ENCODE assay signal across 9 cellular contexts in the genomic region with DNA sequence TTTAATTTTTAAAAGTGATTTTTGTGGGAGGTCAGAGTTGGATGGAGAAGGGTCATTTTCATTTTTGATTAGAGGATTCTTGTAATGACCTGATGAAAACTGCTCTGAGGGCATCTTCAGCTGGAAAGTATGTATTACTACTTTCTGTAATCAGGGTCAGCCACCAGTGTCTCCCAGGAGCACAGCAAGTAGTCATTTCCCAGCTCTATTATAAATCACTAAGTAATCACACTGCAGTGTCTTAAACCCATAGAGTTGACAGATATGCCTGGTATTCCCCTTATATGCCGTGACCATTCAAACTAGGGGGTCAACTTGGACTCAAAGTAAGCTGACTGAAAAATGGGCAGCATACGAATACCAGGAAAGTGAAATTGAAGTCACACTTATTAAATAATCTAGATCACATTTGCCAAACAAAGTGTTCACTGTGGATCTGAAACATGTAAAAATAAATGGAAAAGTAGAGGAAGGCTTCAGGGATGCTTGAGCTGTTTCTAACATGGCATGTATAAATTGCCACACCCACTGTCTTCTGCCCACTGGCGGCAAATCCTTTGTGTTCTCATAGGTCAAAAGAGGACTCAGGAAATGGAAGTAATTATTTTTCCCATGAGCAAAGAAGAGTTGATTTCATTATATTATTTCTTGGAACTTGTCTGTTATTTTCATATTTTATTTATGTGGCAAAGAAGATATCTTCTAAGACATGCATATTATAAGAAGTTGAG.
A peak's percentile ranks its signal among the peaks of the same experiment; 100 is the strongest.
DNase-seq lines count a peak whose midpoint lies in the region; ATAC-seq and TF ChIP-seq lines count a peak whose summit lies in the region.
"Had no signal": no experiment of that assay in that cellular context is flagged by ENCODE, and none has a peak within 500 bp of the region (broad histone marks: within the 10 kb centered on the region; RNA-seq: fewer than 3 reads in every experiment).

No MANE protein-coding gene starts in this region.

- no peaks in the 10 kb centered on the region for H3K9me2 ChIP-seq in MM.1S (replicated peaks; ENCODE audit: insufficient read depth, low read length)

- H3F3A ChIP-seq in MM.1S (ENCODE audit: insufficient read depth, low read length), result peaks cover 5% of the 10 kb centered on the region; the same call in 1 of the 2 replicates

- H3K4me3 Mint-ChIP-seq in HFFc6, result no peak overlapping the region
- H3K4me3 Mint-ChIP-seq in activated T-helper 17 cell treated with anti-CD3 and anti-CD28 coated beads, Interleukin-2, amount 50 U/mL, for 72 hours, result peak overlapping the region; percentile 34

- H3K4me2 ChIP-seq in osteoblast (ENCODE audit: insufficient read depth, low read length), result peak overlapping the region; percentile 0
- H3K4me2 ChIP-seq in MM.1S (ENCODE audit: low read depth, low read length), result no peak overlapping the region

- no peaks in the 10 kb centered on the region for H3K9me3 Mint-ChIP-seq in HFFc6
- H3K9me3 Mint-ChIP-seq in activated T-helper 17 cell treated with anti-CD3 and anti-CD28 coated beads, Interleukin-2, amount 50 U/mL, for 72 hours, result no peaks in the 10 kb centered on the region

- H3K4me3 ChIP-seq in osteoblast (ENCODE audit: insufficient read depth, low read length), result no peak overlapping the region
- no peak overlapping the region for H3K4me3 ChIP-seq in colonic mucosa
- H3K4me3 ChIP-seq in MM.1S (ENCODE audit: low read length), result no peak overlapping the region
- H3K4me3 ChIP-seq in tibial nerve, result no peak overlapping the region

- peaks cover 24% of the 10 kb centered on the region for H4K20me1 ChIP-seq in osteoblast (ENCODE audit: insufficient read depth, low read length)
- 0 out of 2 replicates have a peak, but pooled peaks cover 11% of the 10 kb centered on the region for H4K20me1 ChIP-seq in MM.1S (ENCODE audit: insufficient read depth, low read length)

- H3K36me3 ChIP-seq in osteoblast (ENCODE audit: insufficient read depth, low read length) (peaks cover 12% of the 10 kb centered on the region), colonic mucosa (no peaks in the 10 kb centered on the region), MM.1S (replicated peaks; ENCODE audit: insufficient read depth, low read length) (no peaks in the 10 kb centered on the region), tibial nerve (peaks cover 0 to 22% (median 0%) of the 10 kb centered on the region in 3 donors)

- 35 to 37% methylated on average over 3 of the region's 3 CpGs for WGBS in tibial nerve, 2 donors

- peaks cover 46% of the 10 kb centered on the region for H3K36me3 Mint-ChIP-seq in HFFc6 (ENCODE audit: low read depth)
- H3K36me3 Mint-ChIP-seq in activated T-helper 17 cell treated with anti-CD3 and anti-CD28 coated beads, Interleukin-2, amount 50 U/mL, for 72 hours (ENCODE audit: low read depth), result peaks cover 84% of the 10 kb centered on the region

- H3K27me3 ChIP-seq in osteoblast (ENCODE audit: insufficient read depth, low read length), result no peaks in the 10 kb centered on the region
- no peaks in the 10 kb centered on the region for H3K27me3 ChIP-seq in colonic mucosa
- H3K27me3 ChIP-seq in MM.1S (replicated peaks; ENCODE audit: insufficient read depth, low read length), result no peaks in the 10 kb centered on the region
- no peaks in the 10 kb centered on the region for H3K27me3 ChIP-seq in tibial nerve

- H3K27me3 Mint-ChIP-seq in HFFc6 (ENCODE audit: insufficient read depth), result no peaks in the 10 kb centered on the region; the same call in none of the 2 replicates
- H3K27me3 Mint-ChIP-seq in activated T-helper 17 cell treated with anti-CD3 and anti-CD28 coated beads, Interleukin-2, amount 50 U/mL, for 72 hours, result no peaks in the 10 kb centered on the region

- H3K27ac ChIP-seq in osteoblast (ENCODE audit: low read depth, low read length) (peak overlapping the region; percentile 71), colonic mucosa (no peak overlapping the region), MM.1S (ENCODE audit: low read length) (no peak overlapping the region), tibial nerve (peak overlapping the region in 2 of 4 donors; percentile 43 to 44)

- TF ChIP-seq POLR2A in tibial nerve (IDR thresholded peaks at IDR 0.05), result no peak

- H2AFZ ChIP-seq in osteoblast (ENCODE audit: low read length), result no peak overlapping the region
- no peak overlapping the region for H2AFZ ChIP-seq in MM.1S (ENCODE audit: low read length)

- intact Hi-C loops in colonic mucosa (cut with DNase I), result no loop called here

- H3K9ac ChIP-seq in colonic mucosa (ENCODE audit: low read depth in 2 of 2, low read length in 2 of 2) (no peak overlapping the region), MM.1S (ENCODE audit: low read length) (no peak overlapping the region)

- DNase-seq in EH (ENCODE audit: low read depth) (peak; percentile 51), HFFc6 (no peak), osteoblast (ENCODE audit: insufficient read length, low spot score, missing footprints) (peak; percentile 6), NCI-H345 treated with DMSO at 0.1 percent for 48 hours (lab: John Stamatoyannopoulos, UW; ENCODE audit: unreplicated experiment) (no peak), colonic mucosa (no peak), MM.1S (no peak), tibial nerve (ENCODE audit: low spot score in 2 of 2) (no peak)
- DNase-seq: central memory CD4-positive, alpha-beta T cell had no signal

- H3K27ac Mint-ChIP-seq in HFFc6, result peak overlapping the region; percentile 75
- peak overlapping the region; percentile 59 for H3K27ac Mint-ChIP-seq in activated T-helper 17 cell treated with anti-CD3 and anti-CD28 coated beads, Interleukin-2, amount 50 U/mL, for 72 hours

- H3K4me1 ChIP-seq in osteoblast (ENCODE audit: insufficient read depth, low read length) (peaks cover 41% of the 10 kb centered on the region), colonic mucosa (no peaks in the 10 kb centered on the region), MM.1S (ENCODE audit: low read length) (0 out of 2 replicates have a peak, but pooled peaks cover 4% of the 10 kb centered on the region), tibial nerve (peaks cover 4 to 60% (median 20%) of the 10 kb centered on the region in 4 donors)

- ATAC-seq in activated T-helper 17 cell treated with anti-CD3 and anti-CD28 coated beads, Interleukin-2, amount 50 U/mL, for 72 hours (replicated peaks), result peak; percentile 63

- H3K9me3 ChIP-seq in osteoblast (ENCODE audit: low read depth, low read length) (no peaks in the 10 kb centered on the region), colonic mucosa (no peaks in the 10 kb centered on the region), MM.1S (replicated peaks; ENCODE audit: insufficient read depth, low read length) (no peaks in the 10 kb centered on the region), tibial nerve (peaks cover 0 to 8% (median 0%) of the 10 kb centered on the region in 4 donors)

- no peak for TF ChIP-seq CTCF in HFFc6 (IDR thresholded peaks at IDR 0.05)
- no peak for TF ChIP-seq CTCF in osteoblast (IDR thresholded peaks at IDR 0.05; ENCODE audit: extremely low read depth, low read depth, low read length)
- no peak for TF ChIP-seq CTCF in colonic mucosa (IDR thresholded peaks at IDR 0.05)
- TF ChIP-seq CTCF in MM.1S (IDR thresholded peaks at IDR 0.05; ENCODE audit: low read length), result no peak
- no peak for TF ChIP-seq CTCF in tibial nerve (IDR thresholded peaks at IDR 0.05)

- peaks cover 86% of the 10 kb centered on the region for H3K4me1 Mint-ChIP-seq in HFFc6 (ENCODE audit: low read depth)
- H3K4me1 Mint-ChIP-seq in activated T-helper 17 cell treated with anti-CD3 and anti-CD28 coated beads, Interleukin-2, amount 50 U/mL, for 72 hours, result peaks cover 46% of the 10 kb centered on the region

- no peak for TF ChIP-seq EP300 in tibial nerve (IDR thresholded peaks at IDR 0.05)

- H3K79me2 ChIP-seq in osteoblast (ENCODE audit: insufficient read depth, low read length) (peaks cover 97% of the 10 kb centered on the region), MM.1S (ENCODE audit: low read length) (peaks cover 100% of the 10 kb centered on the region)

Comparison
In these comparisons a context has a peak if more than half of its experiments do, and no peak if none do; other contexts are left out.
1. DNase-seq: peak in EH (single experiment) and osteoblast (single experiment); none in HFFc6 (single experiment), NCI-H345 treated with DMSO at 0.1 percent for 48 hours (single experiment), colonic mucosa (single experiment), MM.1S (single experiment) and tibial nerve (0 of 2).